20 cellular contexts compared by ENCODE assay signal in genomic region chr2:3305952-3306351, GRCh38.
A peak's percentile ranks its signal among the peaks of the same experiment; 100 is the strongest.
DNase-seq lines count a peak whose midpoint lies in the region; ATAC-seq and TF ChIP-seq lines count a peak whose summit lies in the region.
"Had no signal": no experiment of that assay in that cellular context is flagged by ENCODE, and none has a peak within 500 bp of the region (broad histone marks: within the 10 kb centered on the region; RNA-seq: fewer than 3 reads in every experiment).

No MANE protein-coding gene starts in this region.

- TF ChIP-seq CTCF in brain (conservative IDR thresholded peaks at IDR 0.05): no peak

- no peak for DNase-seq in activated naive CD4-positive, alpha-beta T cell treated with anti-CD3 and anti-CD28 coated beads, Interleukin-2, amount 10 ng/mL, durations not matched to agents 7 days and 5 days
- no peak for DNase-seq in memory B cell (ENCODE audit: low spot score in 2 of 2)
- no peak for DNase-seq in stimulated activated effector memory CD8-positive, alpha-beta T cell treated with anti-CD3 and anti-CD28 coated beads, Interleukin-12 subunit alpha, Interleukin-12 subunit beta, amount 100 ng/mL, for 72 hours (ENCODE audit: low spot score in 2 of 2)
- DNase-seq in T-helper 1 cell: no peak
- no peak for DNase-seq in T1000 (lab: John Stamatoyannopoulos, UW)
- no peak for DNase-seq in AG20443 (ENCODE audit: low spot score)
- DNase-seq: activated CD4-positive, alpha-beta T cell treated with anti-CD3 and anti-CD28 coated beads for 4 hours; activated naive CD8-positive, alpha-beta T cell treated with anti-CD3 and anti-CD28 coated beads, Interleukin-2, amount 10 ng/mL, durations not matched to agents 7 days and 5 days; AML-193; effector CD4-positive, alpha-beta T cell; erythroblast; KG1; NCI-H1436; NCI-H510A treated with DMSO at 0.1 percent for 48 hours; SIG-M5; sigmoid colon had no signal

- H3K36me3 Mint-ChIP-seq in activated naive CD4-positive, alpha-beta T cell treated with anti-CD3 and anti-CD28 coated beads, Interleukin-2, amount 50 U/mL, for 24 hours: peaks cover 2% of the 10 kb centered on the region
- H3K36me3 Mint-ChIP-seq in activated naive CD4-positive, alpha-beta T cell treated with anti-CD3 and anti-CD28 coated beads, Interleukin-2, amount 10 ng/mL, durations not matched to agents 7 days and 5 days: peaks cover 2% of the 10 kb centered on the region
- peaks cover 36% of the 10 kb centered on the region for H3K36me3 Mint-ChIP-seq in brain
- H3K36me3 Mint-ChIP-seq in memory B cell: peaks cover 11% of the 10 kb centered on the region
- H3K36me3 Mint-ChIP-seq in stimulated activated effector memory CD8-positive, alpha-beta T cell treated with anti-CD3 and anti-CD28 coated beads, Interleukin-12 subunit alpha, Interleukin-12 subunit beta, amount 100 ng/mL, for 72 hours: peaks cover 22% of the 10 kb centered on the region

- H3K4me1 Mint-ChIP-seq in activated naive CD4-positive, alpha-beta T cell treated with anti-CD3 and anti-CD28 coated beads, Interleukin-2, amount 50 U/mL, for 24 hours: peaks cover 28% of the 10 kb centered on the region
- H3K4me1 Mint-ChIP-seq in activated naive CD4-positive, alpha-beta T cell treated with anti-CD3 and anti-CD28 coated beads, Interleukin-2, amount 10 ng/mL, durations not matched to agents 7 days and 5 days: peaks cover 7% of the 10 kb centered on the region
- H3K4me1 Mint-ChIP-seq in brain (peaks cover 29% of the 10 kb centered on the region), memory B cell (peaks cover 21% of the 10 kb centered on the region)
- H3K4me1 Mint-ChIP-seq in stimulated activated effector memory CD8-positive, alpha-beta T cell treated with anti-CD3 and anti-CD28 coated beads, Interleukin-12 subunit alpha, Interleukin-12 subunit beta, amount 100 ng/mL, for 72 hours: peaks cover 48% of the 10 kb centered on the region

- H3K4me3 Mint-ChIP-seq in activated naive CD4-positive, alpha-beta T cell treated with anti-CD3 and anti-CD28 coated beads, Interleukin-2, amount 50 U/mL, for 24 hours: no peak overlapping the region
- H3K4me3 Mint-ChIP-seq in activated naive CD4-positive, alpha-beta T cell treated with anti-CD3 and anti-CD28 coated beads, Interleukin-2, amount 10 ng/mL, durations not matched to agents 7 days and 5 days: no peak overlapping the region
- H3K4me3 Mint-ChIP-seq in brain (no peak overlapping the region), memory B cell (no peak overlapping the region)
- no peak overlapping the region for H3K4me3 Mint-ChIP-seq in stimulated activated effector memory CD8-positive, alpha-beta T cell treated with anti-CD3 and anti-CD28 coated beads, Interleukin-12 subunit alpha, Interleukin-12 subunit beta, amount 100 ng/mL, for 72 hours
- H3K4me3 Mint-ChIP-seq: activated naive CD8-positive, alpha-beta T cell treated with anti-CD3 and anti-CD28 coated beads, Interleukin-2, amount 10 ng/mL, durations not matched to agents 7 days and 5 days; neural crest cell had no signal

- H3K27me3 Mint-ChIP-seq in activated naive CD4-positive, alpha-beta T cell treated with anti-CD3 and anti-CD28 coated beads, Interleukin-2, amount 50 U/mL, for 24 hours: no peaks in the 10 kb centered on the region
- H3K27me3 Mint-ChIP-seq in activated naive CD4-positive, alpha-beta T cell treated with anti-CD3 and anti-CD28 coated beads, Interleukin-2, amount 10 ng/mL, durations not matched to agents 7 days and 5 days: no peaks in the 10 kb centered on the region
- H3K27me3 Mint-ChIP-seq in brain (peaks cover 6% of the 10 kb centered on the region), memory B cell (no peaks in the 10 kb centered on the region)
- H3K27me3 Mint-ChIP-seq: activated naive CD8-positive, alpha-beta T cell treated with anti-CD3 and anti-CD28 coated beads, Interleukin-2, amount 10 ng/mL, durations not matched to agents 7 days and 5 days had no signal

- CTCF ChIA-PET in activated naive CD4-positive, alpha-beta T cell treated with anti-CD3 and anti-CD28 coated beads, Interleukin-2, amount 10 ng/mL, durations not matched to agents 7 days and 5 days (lab: Charles Lee): no interaction called here

- H3K27ac Mint-ChIP-seq in activated naive CD4-positive, alpha-beta T cell treated with anti-CD3 and anti-CD28 coated beads, Interleukin-2, amount 50 U/mL, for 24 hours: peak overlapping the region; percentile 76
- no peak overlapping the region for H3K27ac Mint-ChIP-seq in activated naive CD4-positive, alpha-beta T cell treated with anti-CD3 and anti-CD28 coated beads, Interleukin-2, amount 10 ng/mL, durations not matched to agents 7 days and 5 days
- H3K27ac Mint-ChIP-seq in brain: peak overlapping the region in 4 of 5 experiments; percentile 25 to 75 (median 66)
- H3K27ac Mint-ChIP-seq in memory B cell: peak overlapping the region; percentile 85
- H3K27ac Mint-ChIP-seq in stimulated activated effector memory CD8-positive, alpha-beta T cell treated with anti-CD3 and anti-CD28 coated beads, Interleukin-12 subunit alpha, Interleukin-12 subunit beta, amount 100 ng/mL, for 72 hours: peak overlapping the region; percentile 46
- H3K27ac Mint-ChIP-seq: activated naive CD8-positive, alpha-beta T cell treated with anti-CD3 and anti-CD28 coated beads, Interleukin-2, amount 10 ng/mL, durations not matched to agents 7 days and 5 days had no signal

- H3K9me3 Mint-ChIP-seq in activated naive CD4-positive, alpha-beta T cell treated with anti-CD3 and anti-CD28 coated beads, Interleukin-2, amount 50 U/mL, for 24 hours: no peaks in the 10 kb centered on the region
- no peaks in the 10 kb centered on the region for H3K9me3 Mint-ChIP-seq in activated naive CD4-positive, alpha-beta T cell treated with anti-CD3 and anti-CD28 coated beads, Interleukin-2, amount 10 ng/mL, durations not matched to agents 7 days and 5 days
- H3K9me3 Mint-ChIP-seq in brain: peaks cover 0 to 3% (median 0%) of the 10 kb centered on the region in 5 experiments
- H3K9me3 Mint-ChIP-seq in memory B cell: no peaks in the 10 kb centered on the region
- no peaks in the 10 kb centered on the region for H3K9me3 Mint-ChIP-seq in stimulated activated effector memory CD8-positive, alpha-beta T cell treated with anti-CD3 and anti-CD28 coated beads, Interleukin-12 subunit alpha, Interleukin-12 subunit beta, amount 100 ng/mL, for 72 hours
- H3K9me3 Mint-ChIP-seq: activated naive CD8-positive, alpha-beta T cell treated with anti-CD3 and anti-CD28 coated beads, Interleukin-2, amount 10 ng/mL, durations not matched to agents 7 days and 5 days; neural crest cell had no signal

- ATAC-seq in memory B cell (ENCODE audit: low read depth): no peak
- ATAC-seq in stimulated activated effector memory CD8-positive, alpha-beta T cell treated with anti-CD3 and anti-CD28 coated beads, Interleukin-12 subunit alpha, Interleukin-12 subunit beta, amount 100 ng/mL, for 72 hours: no peak
- ATAC-seq: heart left ventricle had no signal
